ENCODE assay signal across 26 cellular contexts in genomic region chr16:69579783-69580182, GRCh38. TPM values are rescaled to one million over a fixed set of nuclear protein-coding genes. Genes with fewer than 3 reads are reported as not detected.
DNase-seq lines count a peak whose midpoint lies in the region; ATAC-seq, FAIRE-seq and TF ChIP-seq lines count a peak whose summit lies in the region.
"Had no signal": no experiment of that assay in that cellular context is flagged by ENCODE, and none has a peak within 500 bp of the region (broad histone marks: within the 10 kb centered on the region; RNA-seq: fewer than 3 reads in every experiment).

No MANE protein-coding gene starts in this region.

- intact Hi-C loops in pancreas (cut with DNase I) = no loop called here

- H3K4me1 ChIP-seq in A549 (peaks cover 48% of the 10 kb centered on the region), pancreas (peaks cover 0 to 3% (median 0%) of the 10 kb centered on the region in 3 donors)

- TF ChIP-seq RAD21 in A549 (conservative IDR thresholded peaks at IDR 0.05 in 1 of 2, IDR thresholded peaks at IDR 0.05 in 1 of 2) = no peak

- H3K36me3 ChIP-seq in pancreas = no peaks in the 10 kb centered on the region

- ATAC-seq in A549 = no peak
- ATAC-seq in pancreas = no peak
- ATAC-seq: GM12878, HCT116 had no signal

- TF ChIP-seq CTCF in A549 (IDR thresholded peaks at IDR 0.05) = no peak
- no peak for TF ChIP-seq CTCF in pancreas (IDR thresholded peaks at IDR 0.05)

- H3K27me3 ChIP-seq in pancreas = no peaks in the 10 kb centered on the region
- H3K27me3 ChIP-seq: BLaER1 treated with 17β-estradiol and CSF1 and Interleukin-3, amounts not matched to agents 10 nM and 100 nM had no signal

- DNase-seq in NCI-H2029 treated with DMSO at 0.1 percent for 48 hours (lab: John Stamatoyannopoulos, UW) (peak; percentile 3), NCI-H2029 (lab: John Stamatoyannopoulos, UW) (no peak), A549 (ENCODE audit: low read depth in 1 of 2, low spot score in 1 of 2) (no peak), RCC 7860 (ENCODE audit: low spot score) (no peak), pancreas (no peak), anterior cingulate cortex (lab: John Stamatoyannopoulos, UW) (no peak), NCI-H2227 (lab: John Stamatoyannopoulos, UW; ENCODE audit: unreplicated experiment) (no peak)
- DNase-seq: 8988T; AML-193; CD4-positive, alpha-beta T cell; GDM1; GOT3; MM.1S; NCI-H1417 treated with DMSO at 0.1 percent for 48 hours; NCI-H1694 treated with DMSO at 0.1 percent for 48 hours; NCI-H446 treated with DMSO at 0.1 percent for 48 hours; NCI-H526; NCI-H82; SHP77 had no signal

- WGBS in A549 (ENCODE audit: missing lambda C conversion rate) = 72% methylated on average over 1 of the region's 1 CpG
- WGBS in pancreas, 2 donors = 80 to 82% methylated on average over 1 of the region's 1 CpG

- CTCF ChIA-PET in A549 (lab: Yijun Ruan, JAX) = no interaction called here

- peak overlapping the region; percentile 1; the same call in 1 of the 3 replicates for H3K4me2 ChIP-seq in A549
- H3K4me2 ChIP-seq: BLaER1 treated with 17β-estradiol and CSF1 and Interleukin-3, amounts not matched to agents 10 nM and 100 nM; KMS-11 had no signal

- H3K4me3 ChIP-seq in A549 (no peak overlapping the region), pancreas (no peak overlapping the region)
- H3K4me3 ChIP-seq: BLaER1 treated with 17β-estradiol and CSF1 and Interleukin-3, amounts not matched to agents 10 nM and 100 nM; GM12878 had no signal

- FAIRE-seq in A549 (lab: Jason Lieb, UNC) (no peak), RCC 7860 (lab: Jason Lieb, UNC) (peak; percentile 10), pancreas (lab: Jason Lieb, UNC) (peak; percentile 56)
- FAIRE-seq: D721Med, GM12878 had no signal

- no peak for TF ChIP-seq EP300 in A549 (IDR thresholded peaks at IDR 0.05)

- H3K9me3 ChIP-seq in A549 (no peaks in the 10 kb centered on the region), pancreas (no peaks in the 10 kb centered on the region)

- no peak for TF ChIP-seq POLR2A in A549 (IDR thresholded peaks at IDR 0.05; ENCODE audit: low read length)

- POLR2A ChIA-PET in A549 (lab: Yijun Ruan, JAX) = no interaction called here

- H3K27ac ChIP-seq in A549 (no peak overlapping the region), pancreas (no peak overlapping the region)
- H3K27ac ChIP-seq: BLaER1 treated with 17β-estradiol and CSF1 and Interleukin-3, amounts not matched to agents 10 nM and 100 nM; HL-60; KMS-11; RWPE1 had no signal

TF ChIP-seq in A549, 52 proteins besides CTCF, POLR2A, EP300 and RAD21:
- TF ChIP-seq CEBPB (IDR thresholded peaks at IDR 0.05) = no peak
- TF ChIP-seq EHF (CRISPR knock-in tag; IDR thresholded peaks at IDR 0.05) = no peak
- TF ChIP-seq JUNB (IDR thresholded peaks at IDR 0.05) = no peak
- TF ChIP-seq MYC (IDR thresholded peaks at IDR 0.05; ENCODE audit: borderline replicate concordance, low read length) = no peak
- no peak for TF ChIP-seq BHLHE40 (IDR thresholded peaks at IDR 0.05; ENCODE audit: low read depth, low read length)
- no peak for TF ChIP-seq RCOR1 (IDR thresholded peaks at IDR 0.05; ENCODE audit: low read depth, low read length)
- no peak for TF ChIP-seq RNF2 (IDR thresholded peaks at IDR 0.05; ENCODE audit: borderline replicate concordance, low read depth)
- no peak for TF ChIP-seq HDAC2 (IDR thresholded peaks at IDR 0.05)
- no peak for TF ChIP-seq MAZ (IDR thresholded peaks at IDR 0.05; ENCODE audit: borderline replicate concordance, low read depth, low read length)
- no peak for TF ChIP-seq CHD2 (IDR thresholded peaks at IDR 0.05; ENCODE audit: low read length, partially characterized antibody)
- TF ChIP-seq HEYL (CRISPR knock-in tag; IDR thresholded peaks at IDR 0.05) = no peak

RNA-seq across cellular contexts. Expression of gene NFAT5, which starts 14.0 kb away (rescaled TPM):
- polyA plus RNA-seq in A549 (2011; rRNA removed) = 45.1 and 48.3 TPM in 2 replicates
- 3.1 and 4.9 TPM in 2 replicates for polyA plus RNA-seq in A549 (2012; cell fraction: cytosol; rRNA removed)
- 8.0 and 9.6 TPM in 2 replicates for polyA plus RNA-seq in A549 (2012; cell fraction: nucleus; rRNA removed)
- polyA plus RNA-seq in A549 (2017; fragmentation: RNase III; extraction: RNeasy Plus Mini Kit Qiagen cat#74134 plus additional on column Dnase treatment) = 8.2 to 9.5 TPM (median 8.3 TPM) in 3 replicates
- polyA minus RNA-seq in A549 (2011; rRNA and poly(A)+ RNA removed) = 75.4 and 86.1 TPM in 2 replicates
- total RNA-seq in pancreas = 10 to 100 TPM; 11.2 to 23.6 (median 14.1) TPM
- polyA plus RNA-seq in pancreas = 1 to 10 TPM; 3.7 to 4.7 TPM
